ENCODE assay signal across 8 cellular contexts in the genomic region with DNA sequence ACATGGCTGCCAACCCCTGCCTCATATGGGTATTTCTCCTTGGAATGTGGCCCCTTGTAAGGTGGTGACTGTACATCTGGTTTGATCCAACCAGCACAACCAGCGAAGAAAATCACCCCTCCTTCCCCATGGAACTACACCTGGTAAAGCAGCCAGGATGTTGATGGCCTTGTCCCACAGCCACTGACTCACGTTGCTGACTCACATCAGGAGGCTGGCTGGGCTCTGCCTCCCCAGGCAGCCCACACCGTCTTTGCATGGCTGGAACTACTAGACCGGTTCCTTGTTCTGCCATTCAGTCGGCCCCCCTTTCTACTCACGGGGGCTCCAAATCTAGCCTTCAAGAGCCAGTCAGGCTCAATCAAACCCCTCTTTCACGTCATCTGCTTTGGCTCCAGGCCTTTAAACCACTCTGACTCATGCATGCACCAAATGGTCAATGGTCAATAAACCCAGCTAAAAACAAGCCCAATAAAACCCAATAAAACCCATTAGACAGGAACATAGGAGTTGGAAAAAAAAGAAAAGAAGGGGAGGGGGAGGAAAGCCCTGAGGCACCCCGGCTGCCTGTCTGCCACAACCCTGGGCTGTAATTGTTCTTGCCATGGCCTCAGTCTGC.
DNase-seq lines count a peak whose midpoint lies in the region; ATAC-seq and TF ChIP-seq lines count a peak whose summit lies in the region.

No MANE protein-coding gene starts in this region.

- H2AFZ ChIP-seq in Karpas-422 (ENCODE audit: low read length) = no peak overlapping the region

- H3K4me1 ChIP-seq in SJSA1 (replicated peaks) (peaks cover 38% of the 10 kb centered on the region), tibial nerve (no peaks in the 10 kb centered on the region), Karpas-422 (ENCODE audit: low read length) (no peaks in the 10 kb centered on the region)

- H3K4me3 ChIP-seq in SJSA1 = no peak overlapping the region
- no peak overlapping the region for H3K4me3 ChIP-seq in tibial nerve
- no peak overlapping the region for H3K4me3 ChIP-seq in Karpas-422 (ENCODE audit: low read length)

- H3K27me3 ChIP-seq in SJSA1 (replicated peaks) (no peaks in the 10 kb centered on the region), tibial nerve (no peaks in the 10 kb centered on the region), Karpas-422 (ENCODE audit: low read length) (no peaks in the 10 kb centered on the region)

- no peak overlapping the region for H3K9ac ChIP-seq in Karpas-422 (ENCODE audit: low read length)

- ATAC-seq in GM21619 (IDR thresholded peaks at IDR 0.05; ENCODE audit: unreplicated experiment) = peak; percentile 61
- ATAC-seq in esophagus mucosa = peak; percentile 90

- 50 to 55% methylated on average over 8 of the region's 8 CpGs for WGBS in tibial nerve, 2 donors

- TF ChIP-seq EP300 in tibial nerve (IDR thresholded peaks at IDR 0.05) = no peak

- TF ChIP-seq CTCF in tibial nerve (IDR thresholded peaks at IDR 0.05) = no peak

- TF ChIP-seq POLR2A in tibial nerve (IDR thresholded peaks at IDR 0.05) = no peak

- no peaks in the 10 kb centered on the region for H3K9me3 ChIP-seq in SJSA1 (replicated peaks)
- no peaks in the 10 kb centered on the region for H3K9me3 ChIP-seq in tibial nerve
- no peaks in the 10 kb centered on the region for H3K9me3 ChIP-seq in Karpas-422 (ENCODE audit: low read length)

- H3K79me2 ChIP-seq in Karpas-422 (ENCODE audit: low read length) = no peaks in the 10 kb centered on the region

- no peaks in the 10 kb centered on the region for H3K9me2 ChIP-seq in Karpas-422 (replicated peaks; ENCODE audit: insufficient read depth, low read length)

- no peaks in the 10 kb centered on the region for H4K20me1 ChIP-seq in Karpas-422 (ENCODE audit: insufficient read depth, low read depth, low read length)

- H3K36me3 ChIP-seq in SJSA1 (no peaks in the 10 kb centered on the region), tibial nerve (no peaks in the 10 kb centered on the region), Karpas-422 (ENCODE audit: insufficient read depth, low read length) (no peaks in the 10 kb centered on the region)

- peak; percentile 72 to 88 for DNase-seq in SJSA1 (ENCODE audit: low read depth in 1 of 2, low spot score in 2 of 2)
- DNase-seq in stimulated activated CD4-positive, alpha-beta T cell treated with anti-CD3 and anti-CD28 coated beads, Interleukin-2, amount 100 ng/mL, for 24 hours = peak; percentile 45 to 53
- DNase-seq in tibial nerve (ENCODE audit: low spot score in 2 of 2) = no peak
- no peak for DNase-seq in NCI-H345 treated with DMSO at 0.1 percent for 48 hours (lab: John Stamatoyannopoulos, UW; ENCODE audit: unreplicated experiment)
- DNase-seq in NCI-H526 (lab: John Stamatoyannopoulos, UW) = no peak
- no peak for DNase-seq in Karpas-422

- no peak overlapping the region; the same call in 1 of the 2 replicates for H3K27ac ChIP-seq in SJSA1
- H3K27ac ChIP-seq in tibial nerve = no peak overlapping the region
- no peak overlapping the region for H3K27ac ChIP-seq in Karpas-422 (ENCODE audit: low read length)

- no peak overlapping the region for H3K4me2 ChIP-seq in Karpas-422 (ENCODE audit: low read depth, low read length, poor library complexity, severe bottlenecking)

Comparison
In these comparisons a context has a peak if more than half of its experiments do, and no peak if none do; other contexts are left out.
1. DNase-seq: peak in SJSA1 (2 of 2) and stimulated activated CD4-positive, alpha-beta T cell treated with anti-CD3 and anti-CD28 coated beads, Interleukin-2, amount 100 ng/mL, for 24 hours (2 of 2); none in tibial nerve (0 of 2), NCI-H345 treated with DMSO at 0.1 percent for 48 hours (single experiment), NCI-H526 (0 of 2) and Karpas-422 (single experiment).